ENCODE assay signal across 20 cellular contexts in genomic region chr1:6982860-6983259, GRCh38.
"Had no signal": no experiment of that assay in that cellular context is flagged by ENCODE, and none has a peak within 500 bp of the region (broad histone marks: within the 10 kb centered on the region; RNA-seq: fewer than 3 reads in every experiment).

No MANE protein-coding gene starts in this region.

- H3K27ac ChIP-seq: heart right ventricle, neutrophil, right atrium auricular region, sigmoid colon, skin epidermis, stomach, thoracic aorta, transverse colon, uterus had no signal

- H3K27me3 ChIP-seq: right atrium auricular region, uterus had no signal

- H3K4me1 ChIP-seq: heart right ventricle, right atrium auricular region, sigmoid colon, stomach, transverse colon, uterus had no signal

- ATAC-seq: heart right ventricle; left colon; left ventricle myocardium superior; mucosa of descending colon; naive thymus-derived CD8-positive, alpha-beta T cell had no signal

- H3K4me3 ChIP-seq: heart right ventricle, lung, mucosa of descending colon, right atrium auricular region, sigmoid colon, skin epidermis, stomach, thoracic aorta, transverse colon, uterus had no signal

- DNase-seq: cerebellar nuclear complex; dermis blood vessel endothelial cell; endodermal cell; heart right ventricle; hypothalamus; left colon; left ventricle myocardium superior; mucosa of descending colon; naive thymus-derived CD8-positive, alpha-beta T cell; sigmoid colon; stimulated activated naive CD4-positive, alpha-beta T cell; stomach; substantia nigra; transverse colon; uterus had no signal

- H3K36me3 ChIP-seq: heart right ventricle, neutrophil, right atrium auricular region, sigmoid colon, stomach, thoracic aorta, transverse colon, uterus had no signal

- H3K9me3 ChIP-seq: heart right ventricle, mucosa of descending colon, neutrophil, right atrium auricular region, sigmoid colon, stomach, thoracic aorta, transverse colon, uterus had no signal
